Comparison of ENCODE assay signal across 7 cellular contexts in the genomic region with DNA sequence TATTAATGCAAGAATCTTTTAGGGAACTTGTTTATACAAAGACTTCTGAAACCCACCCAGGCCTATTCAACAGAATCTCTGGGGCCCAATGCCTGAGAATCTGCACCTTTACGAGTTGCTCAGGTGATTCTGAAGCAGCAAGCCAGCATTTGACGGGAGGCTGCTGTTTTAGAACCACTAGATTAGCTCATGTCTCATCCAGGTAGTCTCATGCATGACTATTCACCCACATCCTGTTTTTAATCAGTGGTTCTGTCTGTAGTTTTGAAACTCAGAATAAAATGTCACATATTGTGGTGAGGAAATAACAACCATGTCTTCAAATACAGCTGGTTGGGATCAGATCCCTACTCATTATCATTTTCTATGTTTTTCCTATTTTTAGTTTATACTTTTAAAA. TPM values are rescaled to one million over a fixed set of nuclear protein-coding genes. Genes with fewer than 3 reads are reported as not detected.
DNase-seq lines count a peak whose midpoint lies in the region; ATAC-seq lines count a peak whose summit lies in the region.

No MANE protein-coding gene starts in this region.

- DNase-seq in activated CD4-positive, CD25-positive, alpha-beta regulatory T cell treated with anti-CD3 and anti-CD28 coated beads, Interleukin-2, amount 50 U/mL, for 16 hours (ENCODE audit: low read depth, low spot score), result peak; percentile 48
- DNase-seq in HUDEP-2 (lab: John Stamatoyannopoulos, UW; ENCODE audit: unreplicated experiment in 76 of 76), result no peak
- no peak for DNase-seq in NCI-H524 treated with DMSO at 0.1 percent for 48 hours (lab: John Stamatoyannopoulos, UW)
- no peak for DNase-seq in ACHN

- ATAC-seq in GM19328 (IDR thresholded peaks at IDR 0.05; ENCODE audit: unreplicated experiment), result peak; percentile 96
- peak; percentile 99 for ATAC-seq in HG03108 (IDR thresholded peaks at IDR 0.05; ENCODE audit: unreplicated experiment)
- ATAC-seq in esophagus mucosa, result peak; percentile 81

- in situ Hi-C loops in ACHN (cut with HindIII; ENCODE audit: low pct_ligation_motif_present, low pct_unique_long_range_greater_than_20kb, low sequenced_read_pairs), result no loop called here

RNA-seq across cellular contexts. Expression of a gene that starts 39.5 kb away (rescaled TPM):
- 1.3 TPM for total RNA-seq in esophagus mucosa
